8 cellular contexts compared by ENCODE assay signal in the genomic region with DNA sequence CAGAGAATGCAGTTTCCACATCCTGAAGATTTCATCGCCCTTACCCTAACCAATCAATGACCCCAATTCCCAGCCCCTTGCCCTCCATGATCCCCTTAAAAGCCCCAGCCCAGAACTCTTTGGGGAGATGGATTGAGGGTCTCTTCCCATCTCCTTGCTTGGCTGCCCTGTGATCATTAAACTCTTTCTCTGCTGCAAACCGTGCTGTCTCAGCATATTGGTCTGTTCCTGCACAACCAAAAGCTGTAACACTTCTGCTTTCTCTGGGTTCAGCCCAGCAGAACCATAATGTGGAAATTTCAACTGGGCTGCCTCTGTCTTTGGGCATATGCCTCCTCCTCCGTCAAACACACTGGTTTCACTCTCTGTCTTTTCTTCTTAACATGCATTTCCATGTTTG.
"Had no signal": no experiment of that assay in that cellular context is flagged by ENCODE, and none has a peak within 500 bp of the region (broad histone marks: within the 10 kb centered on the region; RNA-seq: fewer than 3 reads in every experiment).

No MANE protein-coding gene starts in this region.

- ATAC-seq: GM12878 had no signal

- H3K4me3 ChIP-seq: GM12878 had no signal

- FAIRE-seq: G401.6, GM12878, GM12891, GM12892, GM18507, GM19239 had no signal

- DNase-seq: GDM1, GF-D8 had no signal
